ENCODE assay signal across 8 cellular contexts in genomic region chr2:3448496-3448895, GRCh38.
DNase-seq lines count a peak whose midpoint lies in the region; ATAC-seq, FAIRE-seq and TF ChIP-seq lines count a peak whose summit lies in the region.
"Not testable (repeated sequence)": the region's sequence is repeated elsewhere in the genome, so short reads cannot be mapped to it uniquely, and the experiment has no call there.

No MANE protein-coding gene starts in this region.

- not testable (repeated sequence) for H3K4me3 Mint-ChIP-seq in WTC11, neural progenitor cell

- BruUV-seq in HepG2 (replicated peaks; lab: Mats Ljungman, UMichigan): not testable (repeated sequence)

- H3F3A ChIP-seq in neural progenitor cell (ENCODE audit: low read depth): not testable (repeated sequence)

- DNase-seq in EH (ENCODE audit: low read depth) (peak; percentile 32), choroid plexus epithelial cell (ENCODE audit: low read depth) (peak; percentile 62), fibroblast of pulmonary artery (ENCODE audit: low read depth) (peak; percentile 23)
- not testable (repeated sequence) for DNase-seq in WTC11 (ENCODE audit: low spot score); heart right ventricle; HepG2 (ENCODE audit: low spot score); neural progenitor cell (ENCODE audit: low spot score); aorta

- not testable (repeated sequence) for TF ChIP-seq EP300 in HepG2 (IDR thresholded peaks at IDR 0.05; ENCODE audit: low read depth in 2 of 2, low read length in 2 of 2); HepG2 (CRISPR knock-in tag; IDR thresholded peaks at IDR 0.05; ENCODE audit: borderline replicate concordance)

- peak overlapping the region in 4 of 10 donors; percentile 64 to 80 (median 70) for H3K27ac ChIP-seq in heart right ventricle
- not testable (repeated sequence) for H3K27ac ChIP-seq in HepG2 (ENCODE audit: extremely low read length, insufficient read depth, low read length); neural progenitor cell; aorta (ENCODE audit: low read depth in 1 of 2, low read length in 2 of 2)

- H3K9ac ChIP-seq in HepG2 (ENCODE audit: insufficient read depth, low read depth, low read length); neural progenitor cell: not testable (repeated sequence)

- TF ChIP-seq RAD21 in HepG2 (CRISPR knock-in tag; IDR thresholded peaks at IDR 0.05): not testable (repeated sequence)

- not testable (repeated sequence) for H3K27me3 Mint-ChIP-seq in WTC11 (ENCODE audit: low read depth); neural progenitor cell (ENCODE audit: insufficient read depth, low read depth)

- FAIRE-seq in HepG2 (lab: Jason Lieb, UNC): not testable (repeated sequence)

- H3K36me3 ChIP-seq in heart right ventricle (peaks cover 0 to 92% (median 12%) of the 10 kb centered on the region in 9 donors), HepG2 (replicated peaks in 1 of 2; ENCODE audit: control insufficient read depth in 1 of 2, insufficient read depth in 2 of 2, low read length in 2 of 2) (peaks cover 28 to 70% of the 10 kb centered on the region in 2 experiments)
- not testable (repeated sequence) for H3K36me3 ChIP-seq in neural progenitor cell; aorta (ENCODE audit: control insufficient read depth in 1 of 2, insufficient read depth in 2 of 2, low read length in 1 of 2)

- 66 to 78% methylated on average over 34 of the region's 34 CpGs for WGBS in heart right ventricle, 2 donors
- WGBS in HepG2 (ENCODE audit: low lambda C conversion rate): 96% methylated on average over 34 of the region's 34 CpGs
- 88 to 91% methylated on average over 34 of the region's 34 CpGs for whole genome bisulfite sequencing in aorta, 2 donors

- in situ Hi-C loops in HepG2 (cut with HindIII; ENCODE audit: extremely low pct_ligation_motif_present, low pct_unique_long_range_greater_than_20kb): not testable (repeated sequence)

- H3K4me3 ChIP-seq in choroid plexus epithelial cell (ENCODE audit: low read depth, low read length) (peak overlapping the region; percentile 39), fibroblast of pulmonary artery (replicated peaks; ENCODE audit: low read depth, low read length) (peak overlapping the region; percentile 10), heart right ventricle (peak overlapping the region in 1 of 10 donors; percentile 6)
- not testable (repeated sequence) for H3K4me3 ChIP-seq in HepG2 (replicated peaks in 1 of 3; ENCODE audit: insufficient read depth in 1 of 3, low read depth in 2 of 3, low read length in 3 of 3); neural progenitor cell; aorta (ENCODE audit: low read length in 2 of 2)

- not testable (repeated sequence) for H3K9me3 Mint-ChIP-seq in WTC11, neural progenitor cell

- H3K27me3 ChIP-seq in heart right ventricle; HepG2 (ENCODE audit: control insufficient read depth in 1 of 2, insufficient read depth in 2 of 2, low read length in 2 of 2); neural progenitor cell; aorta (ENCODE audit: control insufficient read depth in 1 of 2, insufficient read depth in 2 of 2, low read length in 1 of 2): not testable (repeated sequence)

- POLR2A ChIA-PET in WTC11 (lab: Charles Lee); HepG2 (lab: Yijun Ruan, JAX): not testable (repeated sequence)

- not testable (repeated sequence) for H3K79me2 ChIP-seq in HepG2 (ENCODE audit: insufficient read depth, low read length); neural progenitor cell (ENCODE audit: low read depth)

- peak; percentile 11; the same call in 1 of the 2 replicates for ATAC-seq in WTC11
- ATAC-seq in heart right ventricle: peak; percentile 35 to 67 (median 48)
- not testable (repeated sequence) for ATAC-seq in HepG2
- ATAC-seq in aorta (ENCODE audit: low FRiP score): peak; percentile 56

- H3K4me1 ChIP-seq in heart right ventricle: peaks cover 0 to 63% (median 11%) of the 10 kb centered on the region in 9 donors
- H3K4me1 ChIP-seq in HepG2 (ENCODE audit: insufficient read depth, low read length); neural progenitor cell; aorta (ENCODE audit: control insufficient read depth in 1 of 2, insufficient read depth in 2 of 2, low read length in 2 of 2): not testable (repeated sequence)

- peaks cover 30% of the 10 kb centered on the region for H3K36me3 Mint-ChIP-seq in WTC11
- H3K36me3 Mint-ChIP-seq in neural progenitor cell: peaks cover 33% of the 10 kb centered on the region

- intact Hi-C loops in heart right ventricle (cut with DNase I); HepG2 (cut with micrococcal nuclease; ENCODE audit: unreplicated experiment); aorta (cut with DNase I): not testable (repeated sequence)

- not testable (repeated sequence) for H4K20me1 ChIP-seq in HepG2 (ENCODE audit: insufficient read depth, low read length); neural progenitor cell (ENCODE audit: low read depth)

- H3K27ac Mint-ChIP-seq in WTC11 (peak overlapping the region; percentile 41; the same call in 1 of the 2 replicates), neural progenitor cell (peak overlapping the region; percentile 53)

- H3K9me3 ChIP-seq in heart right ventricle; HepG2 (ENCODE audit: low read length); neural progenitor cell (ENCODE audit: low read depth); aorta (ENCODE audit: control insufficient read depth, low read length): not testable (repeated sequence)

- not testable (repeated sequence) for H3K4me1 Mint-ChIP-seq in WTC11
- peaks cover 43% of the 10 kb centered on the region for H3K4me1 Mint-ChIP-seq in neural progenitor cell

- not testable (repeated sequence) for TF ChIP-seq POLR2A in HepG2 (IDR thresholded peaks at IDR 0.05; ENCODE audit: insufficient read depth in 1 of 2, low read depth in 2 of 2, low read length in 2 of 2)

- CTCF ChIA-PET in WTC11 (lab: Charles Lee): interaction anchor here (1.2 kb wide), 1 partner anchor 25 kb away, joined by 4 read pairs; no protein-coding TSS in a partner anchor
- CTCF ChIA-PET in HepG2 (lab: Yijun Ruan, JAX; ENCODE audit: low intra/inter-chr PET ratio, low total read pairs): not testable (repeated sequence)

- TF ChIP-seq CTCF in WTC11 (IDR thresholded peaks at IDR 0.05); choroid plexus epithelial cell (conservative IDR thresholded peaks at IDR 0.05; ENCODE audit: low read depth, low read length); fibroblast of pulmonary artery (IDR thresholded peaks at IDR 0.05; ENCODE audit: low read length, missing control alignments); heart right ventricle (IDR thresholded peaks at IDR 0.05); HepG2 (CRISPR knock-in tag; IDR thresholded peaks at IDR 0.05); neural progenitor cell (IDR thresholded peaks at IDR 0.05): not testable (repeated sequence)

- H3K4me2 ChIP-seq in HepG2 (ENCODE audit: low read depth, low read length); neural progenitor cell: not testable (repeated sequence)

- not testable (repeated sequence) for H2AFZ ChIP-seq in HepG2 (ENCODE audit: low read length); neural progenitor cell (replicated peaks)

TF ChIP-seq in HepG2, 621 proteins besides CTCF, POLR2A, EP300 and RAD21:
- TF ChIP-seq AGO2 (optimal IDR thresholded peaks at IDR 0.05; ENCODE audit: low read depth, low read length): peak; percentile 49
